In genomic region chr17:78185981-78186688, GRCh38 we compare ENCODE assay signal across 7 cellular contexts. TPM values are rescaled to one million over a fixed set of nuclear protein-coding genes. Genes with fewer than 3 reads are reported as not detected.
DNase-seq lines count a peak whose midpoint lies in the region; ATAC-seq, FAIRE-seq and TF ChIP-seq lines count a peak whose summit lies in the region.
"Had no signal": no experiment of that assay in that cellular context is flagged by ENCODE, and none has a peak within 500 bp of the region (broad histone marks: within the 10 kb centered on the region; RNA-seq: fewer than 3 reads in every experiment).

No MANE protein-coding gene starts in this region.

- TF ChIP-seq CTCF in RWPE2 (IDR thresholded peaks at IDR 0.05; ENCODE audit: poor library complexity, severe bottlenecking): no peak
- TF ChIP-seq CTCF in heart left ventricle (IDR thresholded peaks at IDR 0.05): no peak

- peak; percentile 44 for FAIRE-seq in GM19239 (lab: Jason Lieb, UNC)

- H3K27ac ChIP-seq in RWPE2 (ENCODE audit: poor library complexity, severe bottlenecking) (peak overlapping the region; percentile 49), heart left ventricle (peak overlapping the region in 2 of 12 donors; percentile 12 to 81)

- ATAC-seq in RWPE2 (ENCODE audit: low read depth) (peak; percentile 37), heart left ventricle (peak in 3 of 4 donors; percentile 28 to 52 (median 51)), GM21447 (IDR thresholded peaks at IDR 0.05; ENCODE audit: unreplicated experiment) (no peak)

- H3K27me3 ChIP-seq in RWPE2 (ENCODE audit: insufficient read depth, poor library complexity, severe bottlenecking) (no peaks in the 10 kb centered on the region), heart left ventricle (no peaks in the 10 kb centered on the region)
- H3K27me3 ChIP-seq: adrenal gland had no signal

- no peak for TF ChIP-seq POLR2A in heart left ventricle (IDR thresholded peaks at IDR 0.05)

- H3K4me1 ChIP-seq in RWPE2 (ENCODE audit: insufficient read depth, poor library complexity, severe bottlenecking) (peaks cover 19% of the 10 kb centered on the region), heart left ventricle (peaks cover 0 to 38% (median 10%) of the 10 kb centered on the region in 12 donors)

- intact Hi-C loops in heart left ventricle (cut with DNase I): loop anchor here in 1 of 10 donors (5.0 kb wide), 1 partner anchor 66 kb away; no protein-coding TSS in a partner anchor

- DNase-seq in GM19239 (ENCODE audit: insufficient read length, low spot score) (no peak), RWPE2 (ENCODE audit: low spot score) (peak; percentile 64), heart left ventricle (peak in 4 of 5 donors; percentile 50 to 79 (median 66)), GDM1 (lab: John Stamatoyannopoulos, UW) (no peak), NCI-H2107 (lab: John Stamatoyannopoulos, UW) (no peak)

- H3K4me3 ChIP-seq in RWPE2 (ENCODE audit: severe bottlenecking) (peak overlapping the region; percentile 49), heart left ventricle (peak overlapping the region in 7 of 12 donors; percentile 28 to 74 (median 57))

- 54 to 63% (median 58%) methylated on average over 9 to 10 of the region's 10 CpGs for WGBS in heart left ventricle, 4 donors

- H3K9me3 ChIP-seq in RWPE2 (ENCODE audit: severe bottlenecking): no peaks in the 10 kb centered on the region
- no peaks in the 10 kb centered on the region for H3K9me3 ChIP-seq in heart left ventricle
- H3K9me3 ChIP-seq: adrenal gland had no signal

- peaks cover 57% of the 10 kb centered on the region for H3K36me3 ChIP-seq in RWPE2 (ENCODE audit: low read depth)
- peaks cover 0 to 7% (median 3%) of the 10 kb centered on the region in 9 donors for H3K36me3 ChIP-seq in heart left ventricle
- H3K36me3 ChIP-seq: adrenal gland had no signal

RNA-seq across cellular contexts. Expression of gene TK1, which starts 0.7 kb away (rescaled TPM):
- total RNA-seq in heart left ventricle: 10 to 100 TPM in 1 of 9 donors, 1 to 10 TPM in 6, under 1 TPM in 2; 0.29 to 21.7 (median 1.2) TPM
- polyA plus RNA-seq in heart left ventricle: 1 to 10 TPM in 1 of 2 donors, under 1 TPM in 1; 0.91 to 1.9 TPM

RNA-seq across cellular contexts. Expression of gene AFMID, which starts 1.0 kb away (rescaled TPM):
- total RNA-seq in heart left ventricle: 10 to 100 TPM; 12.8 to 86.6 (median 33.1) TPM
- 10 to 100 TPM; 17.4 to 24.8 TPM for polyA plus RNA-seq in heart left ventricle

RNA-seq across cellular contexts. Expression of gene SYNGR2, which starts 17.8 kb away (rescaled TPM):
- total RNA-seq in heart left ventricle: 100 to 1,000 TPM in 7 of 9 donors, 10 to 100 TPM in 2; 99.5 to 268 (median 135) TPM
- polyA plus RNA-seq in heart left ventricle: 100 to 1,000 TPM; 104 to 174 TPM

RNA-seq across cellular contexts. Expression of gene BIRC5, which starts 27.9 kb away (rescaled TPM):
- 10 to 100 TPM in 1 of 9 donors, 1 to 10 TPM in 3, under 1 TPM in 3, not detected in 2; 0.50 to 10.9 (median 1.1) TPM for total RNA-seq in heart left ventricle
- under 1 TPM; 0.11 to 0.28 TPM for polyA plus RNA-seq in heart left ventricle

RNA-seq across cellular contexts. Expression of gene C17orf99, which starts 40.0 kb away (rescaled TPM):
- total RNA-seq in heart left ventricle: not detected
- polyA plus RNA-seq in heart left ventricle: not detected
- total RNA-seq: adrenal gland had no signal
- polyA plus RNA-seq: adrenal gland had no signal

Comparison
In these comparisons a context has a peak if more than half of its experiments do, and no peak if none do; other contexts are left out.
1. DNase-seq: peak in RWPE2 (single experiment) and heart left ventricle (4 of 5); none in GM19239 (single experiment), GDM1 (single experiment) and NCI-H2107 (single experiment).